Comparison of ENCODE assay signal across 2 cellular contexts in the genomic region with DNA sequence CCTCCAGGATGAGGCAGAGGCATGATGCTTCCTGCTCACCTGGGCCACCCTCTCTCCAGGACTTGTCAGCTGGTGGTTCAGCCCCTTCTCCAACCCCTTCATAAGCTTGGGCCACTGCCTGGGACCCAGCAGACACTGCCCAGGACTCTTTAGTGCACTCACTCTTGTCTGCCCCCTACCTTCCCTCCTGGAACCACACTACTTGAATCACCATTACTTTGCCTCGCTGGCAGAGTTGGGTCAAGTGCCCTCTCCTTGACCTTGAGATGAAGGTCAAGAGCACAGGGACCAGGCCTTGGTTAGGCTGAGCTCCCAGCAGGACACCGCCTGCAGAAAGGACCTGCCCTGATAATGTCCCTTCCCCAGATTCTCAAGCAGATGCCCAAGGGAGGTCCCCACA.
TF ChIP-seq lines count a peak whose summit lies in the region.

No MANE protein-coding gene starts in this region.

TF ChIP-seq in HCT116, 20 proteins besides CTCF, POLR2A, EP300 and RAD21:
- no peak for TF ChIP-seq SRF (IDR thresholded peaks at IDR 0.05; ENCODE audit: low read depth)
TF ChIP-seq in HCT116: peak in this region for 0.

TF ChIP-seq in endothelial cell of umbilical vein, 7 proteins besides CTCF, POLR2A, EP300 and RAD21:
- no peak for TF ChIP-seq POLR2AphosphoS5 (IDR thresholded peaks at IDR 0.05; ENCODE audit: insufficient read depth, low read depth, low read length)
